Comparison of ENCODE assay signal across 9 cellular contexts in genomic region chr6:7148100-7148822, GRCh38. TPM values are rescaled to one million over a fixed set of nuclear protein-coding genes. Genes with fewer than 3 reads are reported as not detected.
DNase-seq lines count a peak whose midpoint lies in the region; ATAC-seq, FAIRE-seq and TF ChIP-seq lines count a peak whose summit lies in the region.
"Had no signal": no experiment of that assay in that cellular context is flagged by ENCODE, and none has a peak within 500 bp of the region (broad histone marks: within the 10 kb centered on the region; RNA-seq: fewer than 3 reads in every experiment).

No MANE protein-coding gene starts in this region.

- 33% methylated on average over 5 of the region's 5 CpGs for WGBS in GM23248 (ENCODE audit: low coverage in 1 of 2, low lambda C conversion rate in 2 of 2, missing lambda C conversion rate in 2 of 2), 2 experiments
- WGBS in esophagus, 2 donors = 69 to 75% methylated on average over 5 of the region's 5 CpGs
- 70 to 75% (median 72%) methylated on average over 5 of the region's 5 CpGs for whole genome bisulfite sequencing in psoas muscle, 3 donors
- 68 to 73% methylated on average over 5 of the region's 5 CpGs for WGBS in lower leg skin, 2 donors

- DNase-seq in GM23248 (peak; percentile 92), RCC 7860 (ENCODE audit: low spot score) (peak; percentile 82), psoas muscle (no peak), NOMO-1 treated with DMSO at 0.1 percent for 48 hours (lab: John Stamatoyannopoulos, UW; ENCODE audit: unreplicated experiment) (no peak), NCI-H2196 treated with DMSO at 0.1 percent for 48 hours (lab: John Stamatoyannopoulos, UW; ENCODE audit: unreplicated experiment) (no peak), lower leg skin (ENCODE audit: low spot score in 2 of 2) (no peak)
- DNase-seq: immature natural killer cell, NCI-H1105 had no signal

- H3K9me3 ChIP-seq in GM23248 (ENCODE audit: low read depth) = no peaks in the 10 kb centered on the region
- no peaks in the 10 kb centered on the region for H3K9me3 ChIP-seq in esophagus (ENCODE audit: control insufficient read depth in 2 of 2, insufficient read depth in 1 of 2, low read depth in 1 of 2, low read length in 1 of 2)
- H3K9me3 ChIP-seq in psoas muscle = no peaks in the 10 kb centered on the region

- TF ChIP-seq CTCF in psoas muscle (IDR thresholded peaks at IDR 0.05) (no peak), lower leg skin (IDR thresholded peaks at IDR 0.05) (no peak)

- peak overlapping the region; percentile 64 for H3K9ac ChIP-seq in GM23248

- H3K4me3 ChIP-seq in GM23248 (no peak overlapping the region), esophagus (ENCODE audit: low read depth in 1 of 2, low read length in 2 of 2) (no peak overlapping the region), psoas muscle (no peak overlapping the region), lower leg skin (ENCODE audit: low read depth, poor library complexity, severe bottlenecking) (no peak overlapping the region)

- no peak overlapping the region for H2AFZ ChIP-seq in GM23248

- in situ Hi-C loops in GM23248 (cut with MboI) = no loop called here

- no peak for ATAC-seq in psoas muscle

- intact Hi-C loops in psoas muscle (cut with DNase I) = no loop called here
- intact Hi-C loops in lower leg skin (cut with DNase I; ENCODE audit: low total_unique reads) = no loop called here

- peak overlapping the region; percentile 61 for H3K4me2 ChIP-seq in GM23248 (ENCODE audit: unreplicated experiment)

- H3K27ac ChIP-seq in GM23248 (peak overlapping the region; percentile 76), esophagus (ENCODE audit: low read depth in 2 of 2, low read length in 1 of 2) (peak overlapping the region; percentile 74 to 78), psoas muscle (peak overlapping the region; percentile 70)

- no peaks in the 10 kb centered on the region for H3K27me3 ChIP-seq in GM23248 (replicated peaks; ENCODE audit: insufficient read depth)
- H3K27me3 ChIP-seq in esophagus (ENCODE audit: control insufficient read depth in 1 of 2, insufficient read depth in 2 of 2, low read length in 2 of 2) = no peaks in the 10 kb centered on the region
- H3K27me3 ChIP-seq in psoas muscle (ENCODE audit: insufficient read depth in 3 of 3, low read length in 2 of 3) = no peaks in the 10 kb centered on the region

- H3K36me3 ChIP-seq in GM23248 (ENCODE audit: low read depth) (no peaks in the 10 kb centered on the region), esophagus (ENCODE audit: control insufficient read depth in 2 of 2, insufficient read depth in 2 of 2, low read length in 1 of 2) (peaks cover 0 to 4% of the 10 kb centered on the region in 2 donors), psoas muscle (ENCODE audit: insufficient read depth in 1 of 2, low read depth in 1 of 2) (no peaks in the 10 kb centered on the region)

- peak; percentile 83 for FAIRE-seq in RCC 7860 (lab: Jason Lieb, UNC)

- H4K20me1 ChIP-seq in GM23248 (ENCODE audit: insufficient read depth) = no peaks in the 10 kb centered on the region

- peaks cover 100% of the 10 kb centered on the region for H3K79me2 ChIP-seq in GM23248 (ENCODE audit: insufficient read depth)

- peaks cover 33% of the 10 kb centered on the region for H3F3A ChIP-seq in GM23248 (ENCODE audit: insufficient read depth)

- H3K9me2 ChIP-seq in GM23248 (ENCODE audit: insufficient read depth) = no peaks in the 10 kb centered on the region

- H3K4me1 ChIP-seq in GM23248 (ENCODE audit: insufficient read depth) (peaks cover 81% of the 10 kb centered on the region), esophagus (ENCODE audit: control insufficient read depth in 2 of 2, insufficient read depth in 2 of 2, low read length in 1 of 2) (peaks cover 8 to 17% of the 10 kb centered on the region in 2 donors), psoas muscle (peaks cover 74% of the 10 kb centered on the region)

- TF ChIP-seq POLR2A in lower leg skin (IDR thresholded peaks at IDR 0.05) = no peak

RNA-seq across cellular contexts. Expression of gene RREB1, which starts 40.5 kb away (rescaled TPM):
- total RNA-seq in GM23248 (2014; rRNA removed; shearing (Covaris generic)) = 9.4 and 12.4 TPM in 2 replicates
- 6.4 and 7.5 TPM in 2 replicates for polyA plus RNA-seq in GM23248 (2016; fragmentation: Nextera tagmentation; extraction: Ambion mirVana)
- polyA plus RNA-seq in esophagus = 10 to 100 TPM; 13.0 to 19.7 TPM
- total RNA-seq in psoas muscle = 10 to 100 TPM; 32.7 to 49.4 (median 39.6) TPM
- 10 to 100 TPM in 1 of 3 donors, 1 to 10 TPM in 2; 4.6 to 15.1 (median 8.9) TPM for polyA plus RNA-seq in psoas muscle
- 10 to 100 TPM; 40.8 to 68.6 (median 54.4) TPM for total RNA-seq in lower leg skin

Comparison
In these comparisons a context has a peak if more than half of its experiments do, and no peak if none do; other contexts are left out.
1. DNase-seq: peak in GM23248 (single experiment) and RCC 7860 (single experiment); none in psoas muscle (0 of 2), NOMO-1 treated with DMSO at 0.1 percent for 48 hours (single experiment), NCI-H2196 treated with DMSO at 0.1 percent for 48 hours (single experiment) and lower leg skin (0 of 2).
2. Peak in every context shown above with its lines, with median percentiles within 50 percentile points of each other: H3K27ac ChIP-seq.